Comparison of ENCODE assay signal across 19 cellular contexts in the genomic region with DNA sequence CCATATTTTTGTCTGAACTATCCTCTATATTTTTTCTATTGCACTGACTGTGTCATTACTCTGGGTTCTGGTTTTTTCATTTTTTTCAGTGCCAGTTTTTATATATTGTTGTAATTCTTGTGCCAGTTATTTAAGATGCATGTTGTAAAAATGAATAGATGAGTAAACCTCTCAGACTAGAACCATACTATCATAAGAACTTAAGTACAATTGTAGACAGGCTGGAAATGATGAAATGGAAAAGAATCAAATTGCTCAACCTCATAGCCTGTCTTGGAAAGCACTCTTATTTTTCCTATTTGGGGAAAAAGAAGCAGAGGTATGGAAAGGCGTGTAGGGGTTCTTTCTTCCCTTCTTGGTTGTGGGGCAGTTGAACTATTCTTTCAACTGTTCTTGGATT. TPM values are rescaled to one million over a fixed set of nuclear protein-coding genes. Genes with fewer than 3 reads are reported as not detected.
A peak's percentile ranks its signal among the peaks of the same experiment; 100 is the strongest.
DNase-seq lines count a peak whose midpoint lies in the region; ATAC-seq and TF ChIP-seq lines count a peak whose summit lies in the region.
"Had no signal": no experiment of that assay in that cellular context is flagged by ENCODE, and none has a peak within 500 bp of the region (broad histone marks: within the 10 kb centered on the region; RNA-seq: fewer than 3 reads in every experiment).

No MANE protein-coding gene starts in this region.

- ATAC-seq in SK-N-SH treated with all-trans-retinoic acid at 6 μM for 48 hours = no peak
- ATAC-seq in HG03139 (IDR thresholded peaks at IDR 0.05; ENCODE audit: unreplicated experiment) = no peak
- ATAC-seq in GM19467 (IDR thresholded peaks at IDR 0.05; ENCODE audit: unreplicated experiment) = no peak
- ATAC-seq: activated CD4-positive, CD25-positive, alpha-beta regulatory T cell treated with anti-CD3 and anti-CD28 coated beads, Interleukin-2, amount 50 U/mL, for 24 hours had no signal

- H3K4me3 ChIP-seq in GM23248 (no peak overlapping the region), endodermal cell (ENCODE audit: low read length) (no peak overlapping the region), osteoblast (ENCODE audit: insufficient read depth, low read length) (no peak overlapping the region)
- H3K4me3 ChIP-seq: esophagus squamous epithelium, SJCRH30, thoracic aorta had no signal

- peaks cover 99% of the 10 kb centered on the region for H3K79me2 ChIP-seq in GM23248 (ENCODE audit: insufficient read depth)
- peaks cover 97% of the 10 kb centered on the region for H3K79me2 ChIP-seq in osteoblast (ENCODE audit: insufficient read depth, low read length)

- in situ Hi-C loops in GM23248 (cut with MboI) = no loop called here

- CTCF ChIA-PET in activated CD4-positive, alpha-beta T cell treated with anti-CD3 and anti-CD28 coated beads, Interleukin-2, amount 10 ng/mL, durations not matched to agents 7 days and 5 days (lab: Charles Lee) = interaction anchor here (0.6 kb wide), 1 partner anchor 18 kb away, joined by 3 read pairs; no protein-coding TSS in a partner anchor

- H3K9me3 Mint-ChIP-seq in activated CD4-positive, alpha-beta T cell treated with anti-CD3 and anti-CD28 coated beads, Interleukin-2, amount 10 ng/mL, durations not matched to agents 7 days and 5 days = no peaks in the 10 kb centered on the region
- H3K9me3 Mint-ChIP-seq in endodermal cell = no peaks in the 10 kb centered on the region
- H3K9me3 Mint-ChIP-seq: memory B cell had no signal

- H3K36me3 Mint-ChIP-seq in activated CD4-positive, alpha-beta T cell treated with anti-CD3 and anti-CD28 coated beads, Interleukin-2, amount 10 ng/mL, durations not matched to agents 7 days and 5 days (ENCODE audit: low read depth) = peaks cover 56% of the 10 kb centered on the region
- H3K36me3 Mint-ChIP-seq in endodermal cell (ENCODE audit: low read depth) = peaks cover 72% of the 10 kb centered on the region

- H3K9me3 ChIP-seq in GM23248 (ENCODE audit: low read depth) (no peaks in the 10 kb centered on the region), endodermal cell (ENCODE audit: control insufficient read depth, low read length) (no peaks in the 10 kb centered on the region), osteoblast (ENCODE audit: low read depth, low read length) (no peaks in the 10 kb centered on the region)
- H3K9me3 ChIP-seq: esophagus squamous epithelium, SJCRH30, thoracic aorta had no signal

- H3K4me1 ChIP-seq in GM23248 (ENCODE audit: insufficient read depth) = peaks cover 31% of the 10 kb centered on the region
- H3K4me1 ChIP-seq in endodermal cell (ENCODE audit: control insufficient read depth, insufficient read depth, low read length) = no peaks in the 10 kb centered on the region
- peaks cover 29% of the 10 kb centered on the region for H3K4me1 ChIP-seq in osteoblast (ENCODE audit: insufficient read depth, low read length)
- H3K4me1 ChIP-seq: SJCRH30 had no signal

- H3K27me3 Mint-ChIP-seq in activated CD4-positive, alpha-beta T cell treated with anti-CD3 and anti-CD28 coated beads, Interleukin-2, amount 10 ng/mL, durations not matched to agents 7 days and 5 days = no peaks in the 10 kb centered on the region
- H3K27me3 Mint-ChIP-seq in endodermal cell (ENCODE audit: insufficient read depth) = no peaks in the 10 kb centered on the region
- H3K27me3 Mint-ChIP-seq: memory B cell had no signal

- POLR2A ChIA-PET in activated CD4-positive, alpha-beta T cell treated with anti-CD3 and anti-CD28 coated beads, Interleukin-2, amount 10 ng/mL, durations not matched to agents 7 days and 5 days (lab: Charles Lee) = no interaction called here

- peaks cover 31% of the 10 kb centered on the region for H3F3A ChIP-seq in GM23248 (ENCODE audit: insufficient read depth)

- H3K36me3 ChIP-seq in GM23248 (ENCODE audit: low read depth) (peaks cover 47% of the 10 kb centered on the region; the same call in 1 of the 2 replicates), endodermal cell (ENCODE audit: control insufficient read depth, insufficient read depth, low read length) (peaks cover 87% of the 10 kb centered on the region), osteoblast (ENCODE audit: insufficient read depth, low read length) (peaks cover 62% of the 10 kb centered on the region)

- H3K4me1 Mint-ChIP-seq in activated CD4-positive, alpha-beta T cell treated with anti-CD3 and anti-CD28 coated beads, Interleukin-2, amount 10 ng/mL, durations not matched to agents 7 days and 5 days = peaks cover 28% of the 10 kb centered on the region
- H3K4me1 Mint-ChIP-seq in endodermal cell = peaks cover 7% of the 10 kb centered on the region

- peaks cover 18% of the 10 kb centered on the region; the same call in 1 of the 2 replicates for H4K20me1 ChIP-seq in GM23248 (ENCODE audit: insufficient read depth)
- H4K20me1 ChIP-seq in osteoblast (ENCODE audit: insufficient read depth, low read length) = peaks cover 67% of the 10 kb centered on the region

- H2AFZ ChIP-seq in GM23248 (no peak overlapping the region), osteoblast (ENCODE audit: low read length) (no peak overlapping the region)

- peak overlapping the region; percentile 26; the same call in 1 of the 2 replicates for H3K9ac ChIP-seq in GM23248
- no peak overlapping the region for H3K9ac ChIP-seq in endodermal cell (ENCODE audit: extremely low read depth, low read length, poor library complexity, severe bottlenecking)

- H3K27ac ChIP-seq in GM23248 (peak overlapping the region; percentile 51), endodermal cell (ENCODE audit: low read depth, low read length) (peak overlapping the region; percentile 13), osteoblast (ENCODE audit: low read depth, low read length) (peak overlapping the region; percentile 52)
- H3K27ac ChIP-seq: esophagus squamous epithelium, SJCRH30 had no signal

- no peak for DNase-seq in activated CD4-positive, alpha-beta T cell treated with anti-CD3 and anti-CD28 coated beads, Interleukin-2, amount 10 ng/mL, durations not matched to agents 7 days and 5 days
- no peak for DNase-seq in activated CD4-positive, alpha-beta T cell treated with anti-CD3 and anti-CD28 coated beads for 4 hours
- DNase-seq in GM23248 (peak; percentile 79), endodermal cell (no peak), osteoblast (ENCODE audit: insufficient read length, low spot score, missing footprints) (peak; percentile 41)
- DNase-seq: caudate nucleus; effector CD8-positive, alpha-beta T cell; esophagus squamous epithelium; hypothalamus; kidney; NCI-H1694; NCI-H2227 treated with DMSO at 0.1 percent for 48 hours; SJCRH30 had no signal

- no peaks in the 10 kb centered on the region for H3K9me2 ChIP-seq in GM23248 (ENCODE audit: insufficient read depth)

- peak overlapping the region; percentile 13 for H3K27ac Mint-ChIP-seq in activated CD4-positive, alpha-beta T cell treated with anti-CD3 and anti-CD28 coated beads, Interleukin-2, amount 10 ng/mL, durations not matched to agents 7 days and 5 days
- H3K27ac Mint-ChIP-seq in endodermal cell = no peak overlapping the region
- H3K27ac Mint-ChIP-seq: memory B cell had no signal

- H3K4me3 Mint-ChIP-seq in activated CD4-positive, alpha-beta T cell treated with anti-CD3 and anti-CD28 coated beads, Interleukin-2, amount 10 ng/mL, durations not matched to agents 7 days and 5 days = no peak overlapping the region
- H3K4me3 Mint-ChIP-seq in endodermal cell = no peak overlapping the region
- H3K4me3 Mint-ChIP-seq: memory B cell had no signal

- no peaks in the 10 kb centered on the region for H3K27me3 ChIP-seq in GM23248 (replicated peaks; ENCODE audit: insufficient read depth)
- H3K27me3 ChIP-seq in endodermal cell (ENCODE audit: control insufficient read depth, insufficient read depth, low read length, poor library complexity, severe bottlenecking) = no peaks in the 10 kb centered on the region
- H3K27me3 ChIP-seq in osteoblast (ENCODE audit: insufficient read depth, low read length) = no peaks in the 10 kb centered on the region
- H3K27me3 ChIP-seq: esophagus squamous epithelium, SJCRH30 had no signal

- peak overlapping the region; percentile 11 for H3K4me2 ChIP-seq in GM23248 (ENCODE audit: unreplicated experiment)
- H3K4me2 ChIP-seq in osteoblast (ENCODE audit: insufficient read depth, low read length) = no peak overlapping the region

- WGBS in GM23248 (ENCODE audit: low coverage in 1 of 2, low lambda C conversion rate in 2 of 2, missing lambda C conversion rate in 2 of 2), 2 experiments = 64 to 88% methylated on average over 1 of the region's 1 CpG
- WGBS in endodermal cell (ENCODE audit: insufficient coverage in 1 of 2, insufficient read length in 1 of 2), 2 experiments = 100% methylated on average over 1 of the region's 1 CpG; no CpG with 5 or more reads in 1 of the 2 experiments

- TF ChIP-seq CTCF in endodermal cell (conservative IDR thresholded peaks at IDR 0.05) (no peak), osteoblast (IDR thresholded peaks at IDR 0.05; ENCODE audit: extremely low read depth, low read depth, low read length) (no peak)

TF ChIP-seq in SK-N-SH treated with all-trans-retinoic acid at 6 μM for 48 hours, 23 proteins besides CTCF, POLR2A, EP300 and RAD21 (continues in another document):
- TF ChIP-seq, protein P1, sequence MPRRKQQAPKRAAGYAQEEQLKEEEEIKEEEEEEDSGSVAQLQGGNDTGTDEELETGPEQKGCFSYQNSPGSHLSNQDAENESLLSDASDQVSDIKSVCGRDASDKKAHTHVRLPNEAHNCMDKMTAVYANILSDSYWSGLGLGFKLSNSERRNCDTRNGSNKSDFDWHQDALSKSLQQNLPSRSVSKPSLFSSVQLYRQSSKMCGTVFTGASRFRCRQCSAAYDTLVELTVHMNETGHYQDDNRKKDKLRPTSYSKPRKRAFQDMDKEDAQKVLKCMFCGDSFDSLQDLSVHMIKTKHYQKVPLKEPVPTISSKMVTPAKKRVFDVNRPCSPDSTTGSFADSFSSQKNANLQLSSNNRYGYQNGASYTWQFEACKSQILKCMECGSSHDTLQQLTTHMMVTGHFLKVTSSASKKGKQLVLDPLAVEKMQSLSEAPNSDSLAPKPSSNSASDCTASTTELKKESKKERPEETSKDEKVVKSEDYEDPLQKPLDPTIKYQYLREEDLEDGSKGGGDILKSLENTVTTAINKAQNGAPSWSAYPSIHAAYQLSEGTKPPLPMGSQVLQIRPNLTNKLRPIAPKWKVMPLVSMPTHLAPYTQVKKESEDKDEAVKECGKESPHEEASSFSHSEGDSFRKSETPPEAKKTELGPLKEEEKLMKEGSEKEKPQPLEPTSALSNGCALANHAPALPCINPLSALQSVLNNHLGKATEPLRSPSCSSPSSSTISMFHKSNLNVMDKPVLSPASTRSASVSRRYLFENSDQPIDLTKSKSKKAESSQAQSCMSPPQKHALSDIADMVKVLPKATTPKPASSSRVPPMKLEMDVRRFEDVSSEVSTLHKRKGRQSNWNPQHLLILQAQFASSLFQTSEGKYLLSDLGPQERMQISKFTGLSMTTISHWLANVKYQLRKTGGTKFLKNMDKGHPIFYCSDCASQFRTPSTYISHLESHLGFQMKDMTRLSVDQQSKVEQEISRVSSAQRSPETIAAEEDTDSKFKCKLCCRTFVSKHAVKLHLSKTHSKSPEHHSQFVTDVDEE (CRISPR knock-in tag; IDR thresholded peaks at IDR 0.05) = no peak

RNA-seq across cellular contexts. Expression of gene PANK2, which starts 30.2 kb away (rescaled TPM):
- total RNA-seq in activated CD4-positive, alpha-beta T cell treated with anti-CD3 and anti-CD28 coated beads, Interleukin-2, amount 10 ng/mL, durations not matched to agents 7 days and 5 days = 10 to 100 TPM; 59.7 to 64.5 TPM
- total RNA-seq in GM23248 (2014; rRNA removed; shearing (Covaris generic)) = 43.7 and 65.1 TPM in 2 replicates
- 30.6 and 32.6 TPM in 2 replicates for polyA plus RNA-seq in GM23248 (2016; fragmentation: Nextera tagmentation; extraction: Ambion mirVana)
- 10 to 100 TPM; 57.6 to 66.5 TPM for total RNA-seq in endodermal cell
- polyA plus RNA-seq in endodermal cell (2013, experiment 1 of 2) = 37.8 TPM
- 35.1 TPM for polyA plus RNA-seq in endodermal cell (2013, experiment 2 of 2)
- 57.2 and 60.4 TPM in 2 replicates for total RNA-seq in osteoblast

Comparison
In these comparisons a context has a peak if more than half of its experiments do, and no peak if none do; other contexts are left out.
1. DNase-seq: peak in GM23248 (single experiment) and osteoblast (single experiment); none in activated CD4-positive, alpha-beta T cell treated with anti-CD3 and anti-CD28 coated beads, Interleukin-2, amount 10 ng/mL, durations not matched to agents 7 days and 5 days (single experiment), activated CD4-positive, alpha-beta T cell treated with anti-CD3 and anti-CD28 coated beads for 4 hours (0 of 2) and endodermal cell (single experiment).
2. Peak in every context shown above with its lines, with median percentiles within 50 percentile points of each other: H3K27ac ChIP-seq.